In genomic region chr12:123743002-123743401, GRCh38 we compare ENCODE assay signal across 1 cellular context.
TF ChIP-seq lines count a peak whose summit lies in the region.

No MANE protein-coding gene starts in this region.

TF ChIP-seq in GM12878, 131 proteins besides CTCF, POLR2A, EP300 and RAD21:
- TF ChIP-seq IRF4 (IDR thresholded peaks at IDR 0.05; ENCODE audit: low read depth, low read length) (no peak), EZH2 (IDR thresholded peaks at IDR 0.05; ENCODE audit: borderline replicate concordance, control insufficient read depth, low read depth, low read length) (no peak), SIN3A (IDR thresholded peaks at IDR 0.05; ENCODE audit: low read depth, low read length) (no peak), GABPA (IDR thresholded peaks at IDR 0.05; ENCODE audit: low read depth) (no peak), MYB (IDR thresholded peaks at IDR 0.05; ENCODE audit: borderline replicate concordance, low read depth, low read length) (no peak), BMI1 (IDR thresholded peaks at IDR 0.05; ENCODE audit: borderline replicate concordance) (no peak), EGR1 (IDR thresholded peaks at IDR 0.05; ENCODE audit: borderline replicate concordance in 1 of 2, low read depth in 2 of 2, low read length in 2 of 2) (0 out of 3 replicates have a peak, but pooled peaks of 1 of the 2 experiments have one; percentile 24)
- TF ChIP-seq, protein P1, sequence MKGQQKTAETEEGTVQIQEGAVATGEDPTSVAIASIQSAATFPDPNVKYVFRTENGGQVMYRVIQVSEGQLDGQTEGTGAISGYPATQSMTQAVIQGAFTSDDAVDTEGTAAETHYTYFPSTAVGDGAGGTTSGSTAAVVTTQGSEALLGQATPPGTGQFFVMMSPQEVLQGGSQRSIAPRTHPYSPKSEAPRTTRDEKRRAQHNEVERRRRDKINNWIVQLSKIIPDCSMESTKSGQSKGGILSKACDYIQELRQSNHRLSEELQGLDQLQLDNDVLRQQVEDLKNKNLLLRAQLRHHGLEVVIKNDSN (IDR thresholded peaks at IDR 0.05; ENCODE audit: borderline replicate concordance, extremely low read length, insufficient read depth, low read depth, low read length), result peak; percentile 32
TF ChIP-seq in GM12878: peak in this region for 2.
